In the genomic region with DNA sequence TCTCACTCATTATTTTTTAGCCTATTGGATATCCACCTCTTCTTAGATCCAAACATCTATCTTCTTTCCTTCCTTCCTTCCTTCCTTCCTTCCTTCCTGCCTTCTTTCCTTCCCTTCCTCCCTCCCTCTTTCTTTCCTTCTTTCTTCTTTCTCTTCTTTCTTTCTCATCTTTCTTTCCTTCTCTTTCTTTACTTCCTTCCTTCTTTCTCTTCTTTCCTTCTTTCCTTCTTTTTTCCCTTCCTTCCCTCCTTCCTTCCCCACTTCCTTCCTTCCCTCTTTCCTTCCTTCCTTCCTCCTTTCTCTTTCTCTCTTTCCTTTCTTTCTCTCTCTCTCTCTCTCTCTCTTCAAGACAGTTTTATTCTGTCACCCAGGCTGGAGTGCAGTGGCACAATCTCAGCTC, we compare ENCODE assay signal across 32 cellular contexts.
DNase-seq lines count a peak whose midpoint lies in the region; ATAC-seq, FAIRE-seq and TF ChIP-seq lines count a peak whose summit lies in the region.
"Had no signal": no experiment of that assay in that cellular context is flagged by ENCODE, and none has a peak within 500 bp of the region (broad histone marks: within the 10 kb centered on the region; RNA-seq: fewer than 3 reads in every experiment).

No MANE protein-coding gene starts in this region.

- no peak for TF ChIP-seq RAD21 in K562 (CRISPR knock-in tag; conservative IDR thresholded peaks at IDR 0.05 in 1 of 2, IDR thresholded peaks at IDR 0.05 in 1 of 2)

- DNase-seq in HL-60 (ENCODE audit: low read depth in 1 of 2, low spot score in 1 of 2): no peak
- DNase-seq in K562 (ENCODE audit: extremely low read depth in 1 of 4, low spot score in 3 of 4): no peak
- DNase-seq in DMS153 (lab: John Stamatoyannopoulos, UW): no peak
- DNase-seq in caudate nucleus (lab: John Stamatoyannopoulos, UW): no peak
- DNase-seq: 8988T; ACHN; AML-193; BE2C; C1 segment of cervical spinal cord; Caco-2; Calu3; CD4-positive, alpha-beta memory T cell; CD4-positive, alpha-beta T cell; CD4-positive, CD25-positive, alpha-beta regulatory T cell; CD8-positive, alpha-beta memory T cell; CD8-positive, alpha-beta T cell; COR-L47; DMS 273 treated with DMSO at 0.1 percent for 48 hours; DMS53; DMS79; DMS79 treated with DMSO at 0.1 percent for 48 hours; DND-41; EL had no signal

- no peaks in the 10 kb centered on the region for H3K36me3 ChIP-seq in HEK293 (ENCODE audit: control insufficient read depth in 2 of 2, insufficient read depth in 1 of 2, low read length in 2 of 2)
- no peaks in the 10 kb centered on the region for H3K36me3 ChIP-seq in K562 (ENCODE audit: control insufficient read depth, insufficient read depth, low read length)
- H3K36me3 ChIP-seq: BE2C; BLaER1; BLaER1 treated with 17β-estradiol and CSF1 and Interleukin-3, amounts not matched to agents 10 nM and 100 nM had no signal

- TF ChIP-seq EP300 in K562 (IDR thresholded peaks at IDR 0.05; ENCODE audit: low read length): no peak

- H3K9me3 ChIP-seq in HEK293 (ENCODE audit: control insufficient read depth, insufficient read depth, low read depth, low read length): no peaks in the 10 kb centered on the region
- no peaks in the 10 kb centered on the region for H3K9me3 ChIP-seq in K562 (replicated peaks; ENCODE audit: control insufficient read depth, insufficient read depth, low read depth, low read length)
- H3K9me3 ChIP-seq: A549, BE2C, BLaER1, Caco-2 had no signal

- TF ChIP-seq POLR2A in K562 (conservative IDR thresholded peaks at IDR 0.05): no peak

- FAIRE-seq in K562 (lab: Jason Lieb, UNC): no peak
- FAIRE-seq: A204.1, A549, D721Med had no signal

- no peak overlapping the region for H3K27ac ChIP-seq in HEK293 (ENCODE audit: extremely low read depth, low read depth, low read length)
- H3K27ac ChIP-seq in HL-60 (replicated peaks): peak overlapping the region; percentile 32; the same call in 1 of the 2 replicates
- no peak overlapping the region for H3K27ac ChIP-seq in K562 (ENCODE audit: extremely low read depth, low read depth, low read length)
- H3K27ac ChIP-seq in caudate nucleus (ENCODE audit: low read depth, low read length): no peak overlapping the region
- H3K27ac ChIP-seq: 22Rv1; A549; BLaER1; BLaER1 treated with 17β-estradiol and CSF1 and Interleukin-3, amounts not matched to agents 10 nM and 100 nM; C4-2B had no signal

- in situ Hi-C loops in K562 (cut with MboI): no loop called here

- no peak overlapping the region for H3K4me3 ChIP-seq in HEK293 (ENCODE audit: low read depth, low read length)
- no peak overlapping the region for H3K4me3 ChIP-seq in HL-60 (replicated peaks; ENCODE audit: insufficient read depth, low read length)
- no peak overlapping the region for H3K4me3 ChIP-seq in K562
- H3K4me3 ChIP-seq: A549; BLaER1; BLaER1 treated with 17β-estradiol and CSF1 and Interleukin-3, amounts not matched to agents 10 nM and 100 nM had no signal

- H3K27me3 ChIP-seq in HL-60 (ENCODE audit: insufficient read depth, poor library complexity, severe bottlenecking) (no peaks in the 10 kb centered on the region), K562 (ENCODE audit: control insufficient read depth in 2 of 2, insufficient read depth in 2 of 2, low read length in 2 of 2) (no peaks in the 10 kb centered on the region)
- H3K27me3 ChIP-seq: BE2C; BLaER1; BLaER1 treated with 17β-estradiol and CSF1 and Interleukin-3, amounts not matched to agents 10 nM and 100 nM had no signal

- no peaks in the 10 kb centered on the region for H4K20me1 ChIP-seq in K562 (replicated peaks; ENCODE audit: control insufficient read depth, insufficient read depth, low read length)
- H4K20me1 ChIP-seq: BLaER1; BLaER1 treated with 17β-estradiol and CSF1 and Interleukin-3, amounts not matched to agents 10 nM and 100 nM had no signal

- CTCF ChIA-PET in HEK293 (lab: Yijun Ruan, JAX) (no interaction called here), K562 (lab: Yijun Ruan, JAX; ENCODE audit: low intra/inter-chr PET ratio) (no interaction called here)

- no peak overlapping the region for H3K9ac ChIP-seq in K562 (ENCODE audit: insufficient read depth in 1 of 2, low read depth in 2 of 2, low read length in 2 of 2)
- H3K9ac ChIP-seq: BLaER1; BLaER1 treated with 17β-estradiol and CSF1 and Interleukin-3, amounts not matched to agents 10 nM and 100 nM had no signal

- no peak overlapping the region for H2AFZ ChIP-seq in K562 (ENCODE audit: low read depth, low read length)

- POLR2A ChIA-PET in HEK293 (lab: Yijun Ruan, JAX) (no interaction called here), K562 (lab: Yijun Ruan, JAX) (no interaction called here)

- H3K4me2 ChIP-seq in K562 (ENCODE audit: insufficient read depth, low read length): no peak overlapping the region
- H3K4me2 ChIP-seq: A549; BLaER1; BLaER1 treated with 17β-estradiol and CSF1 and Interleukin-3, amounts not matched to agents 10 nM and 100 nM had no signal

- no TSS peak for BruUV-seq in K562 (replicated peaks; lab: Mats Ljungman, UMichigan)

- H3K79me2 ChIP-seq in K562 (ENCODE audit: control insufficient read depth, insufficient read depth, low read length): no peaks in the 10 kb centered on the region

- ATAC-seq in K562: no peak
- no peak for ATAC-seq in GM18511 (IDR thresholded peaks at IDR 0.05; ENCODE audit: unreplicated experiment)
- ATAC-seq: A549; CD8-positive, alpha-beta T cell had no signal

- intact Hi-C loops in K562 (cut with micrococcal nuclease): no loop called here

- H3K4me1 ChIP-seq in HEK293 (ENCODE audit: control insufficient read depth, insufficient read depth, low read length) (no peaks in the 10 kb centered on the region), K562 (replicated peaks in 1 of 2; ENCODE audit: control insufficient read depth in 2 of 2, insufficient read depth in 2 of 2, low read length in 2 of 2) (no peaks in the 10 kb centered on the region)
- H3K4me1 ChIP-seq: A549; BE2C; BLaER1; BLaER1 treated with 17β-estradiol and CSF1 and Interleukin-3, amounts not matched to agents 10 nM and 100 nM; Caco-2 had no signal

- H3K9me1 ChIP-seq in K562 (ENCODE audit: control insufficient read depth, insufficient read depth, low read length): no peaks in the 10 kb centered on the region

- TF ChIP-seq CTCF in HEK293 (tag by site-specific recombination; IDR thresholded peaks at IDR 0.05): no peak
- no peak for TF ChIP-seq CTCF in HL-60 (IDR thresholded peaks at IDR 0.05; ENCODE audit: insufficient read depth, low read length)
- TF ChIP-seq CTCF in K562 (IDR thresholded peaks at IDR 0.05 in 2 of 3, conservative IDR thresholded peaks at IDR 0.05 in 1 of 3; ENCODE audit: insufficient read depth in 2 of 3, low read depth in 1 of 3, low read length in 3 of 3): no peak

TF ChIP-seq in HEK293, 187 proteins besides CTCF, POLR2A, EP300 and RAD21:
- TF ChIP-seq REST (tag by site-specific recombination; IDR thresholded peaks at IDR 0.05) (no peak), ZNF366 (tag by site-specific recombination; conservative IDR thresholded peaks at IDR 0.05) (peak; percentile 57), ZNF157 (tag by site-specific recombination; IDR thresholded peaks at IDR 0.05) (no peak)

TF ChIP-seq in K562, 482 proteins besides CTCF, POLR2A, EP300 and RAD21:
- TF ChIP-seq CAMTA2 (CRISPR knock-in tag; conservative IDR thresholded peaks at IDR 0.05): no peak
- TF ChIP-seq, protein P1, sequence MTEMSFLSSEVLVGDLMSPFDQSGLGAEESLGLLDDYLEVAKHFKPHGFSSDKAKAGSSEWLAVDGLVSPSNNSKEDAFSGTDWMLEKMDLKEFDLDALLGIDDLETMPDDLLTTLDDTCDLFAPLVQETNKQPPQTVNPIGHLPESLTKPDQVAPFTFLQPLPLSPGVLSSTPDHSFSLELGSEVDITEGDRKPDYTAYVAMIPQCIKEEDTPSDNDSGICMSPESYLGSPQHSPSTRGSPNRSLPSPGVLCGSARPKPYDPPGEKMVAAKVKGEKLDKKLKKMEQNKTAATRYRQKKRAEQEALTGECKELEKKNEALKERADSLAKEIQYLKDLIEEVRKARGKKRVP (CRISPR knock-in tag; IDR thresholded peaks at IDR 0.05): no peak
- TF ChIP-seq MTA3 (IDR thresholded peaks at IDR 0.05; ENCODE audit: borderline replicate concordance): no peak
- no peak for TF ChIP-seq LEF1 (IDR thresholded peaks at IDR 0.05)
- peak; percentile 61; the same call in 1 of the 2 replicates for TF ChIP-seq ZNF512 (tag; IDR thresholded peaks at IDR 0.05)
- no peak for TF ChIP-seq CCAR2 (IDR thresholded peaks at IDR 0.05; ENCODE audit: low read depth, low read length)
- no peak for TF ChIP-seq NR4A1 (CRISPR knock-in tag; IDR thresholded peaks at IDR 0.05)
- no peak for TF ChIP-seq NR4A1 (tag; IDR thresholded peaks at IDR 0.05)
TF ChIP-seq in K562: peak in this region for 1.
